In the genomic region with DNA sequence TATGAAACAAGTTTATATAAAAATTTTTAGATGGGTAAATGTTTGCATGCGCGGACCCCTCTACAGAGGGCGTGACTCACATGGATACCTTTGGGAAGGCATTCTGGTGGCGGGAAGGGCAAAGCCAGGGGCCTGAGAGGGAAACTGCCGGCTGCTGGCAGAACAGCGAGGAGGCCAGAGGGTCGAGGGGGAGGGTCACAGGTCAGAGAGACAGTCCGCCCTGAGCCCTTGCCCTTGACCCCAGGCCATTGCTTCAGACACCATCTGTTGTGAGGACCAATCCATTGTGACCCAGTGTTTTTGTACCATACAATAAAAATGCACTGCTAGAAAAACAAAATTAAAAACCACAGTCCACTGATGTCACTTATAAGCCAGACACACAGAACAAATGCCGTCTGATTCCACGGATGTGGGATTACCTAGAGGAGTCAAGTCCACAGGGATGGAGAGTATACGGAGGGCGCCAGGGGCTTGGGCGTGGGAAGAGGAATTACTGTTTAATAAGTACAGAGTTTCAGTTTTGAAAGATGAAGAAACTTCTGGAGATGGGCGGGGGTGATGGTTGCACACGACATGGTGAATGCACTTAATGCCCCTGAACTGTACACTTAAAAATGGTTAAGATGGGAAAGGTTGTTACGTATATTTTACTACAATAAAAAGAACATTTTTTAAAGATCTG, we compare ENCODE assay signal across 8 cellular contexts. TPM values are rescaled to one million over a fixed set of nuclear protein-coding genes. Genes with fewer than 3 reads are reported as not detected.
DNase-seq lines count a peak whose midpoint lies in the region; ATAC-seq, FAIRE-seq and TF ChIP-seq lines count a peak whose summit lies in the region.

No MANE protein-coding gene starts in this region.

- no peaks in the 10 kb centered on the region for H3K36me3 Mint-ChIP-seq in activated CD8-positive, alpha-beta T cell treated with anti-CD3 and anti-CD28 coated beads, Interleukin-2, amount 10 ng/mL, durations not matched to agents 7 days and 5 days (ENCODE audit: low read depth)
- no peaks in the 10 kb centered on the region for H3K36me3 Mint-ChIP-seq in memory B cell

- CTCF ChIA-PET in A549 (lab: Yijun Ruan, JAX): no interaction called here
- CTCF ChIA-PET in activated CD8-positive, alpha-beta T cell treated with anti-CD3 and anti-CD28 coated beads, Interleukin-2, amount 10 ng/mL, durations not matched to agents 7 days and 5 days (lab: Charles Lee): no interaction called here

- no peak for DNase-seq in A549 (ENCODE audit: low read depth in 1 of 2, low spot score in 1 of 2)
- no peak for DNase-seq in GM12864 (ENCODE audit: low read depth)
- DNase-seq in activated CD8-positive, alpha-beta T cell treated with anti-CD3 and anti-CD28 coated beads, Interleukin-2, amount 10 ng/mL, durations not matched to agents 7 days and 5 days: no peak
- DNase-seq in memory B cell (ENCODE audit: low spot score in 2 of 2): no peak
- DNase-seq in effector CD8-positive, alpha-beta T cell (lab: John Stamatoyannopoulos, UW): no peak
- DNase-seq in HPDE6-E6E7 (ENCODE audit: extremely low spot score): no peak

- H3K4me1 Mint-ChIP-seq in activated CD8-positive, alpha-beta T cell treated with anti-CD3 and anti-CD28 coated beads, Interleukin-2, amount 10 ng/mL, durations not matched to agents 7 days and 5 days (ENCODE audit: low read depth): peaks cover 15% of the 10 kb centered on the region
- peaks cover 12% of the 10 kb centered on the region for H3K4me1 Mint-ChIP-seq in memory B cell

- TF ChIP-seq CTCF in A549 (IDR thresholded peaks at IDR 0.05): no peak
- TF ChIP-seq CTCF in GM12864 (IDR thresholded peaks at IDR 0.05; ENCODE audit: low read depth, low read length, missing control alignments): no peak

- TF ChIP-seq POLR2A in A549 (IDR thresholded peaks at IDR 0.05; ENCODE audit: low read length): no peak

- H3K4me2 ChIP-seq in A549: peak overlapping the region; percentile 93

- no peak overlapping the region for H3K27ac ChIP-seq in A549

- H3K27me3 Mint-ChIP-seq in activated CD8-positive, alpha-beta T cell treated with anti-CD3 and anti-CD28 coated beads, Interleukin-2, amount 10 ng/mL, durations not matched to agents 7 days and 5 days (ENCODE audit: low read depth): peaks cover 58% of the 10 kb centered on the region
- H3K27me3 Mint-ChIP-seq in memory B cell: peaks cover 29% of the 10 kb centered on the region

- FAIRE-seq in A549 (lab: Jason Lieb, UNC): no peak

- H3K9me3 ChIP-seq in A549: no peaks in the 10 kb centered on the region

- TF ChIP-seq RAD21 in A549 (conservative IDR thresholded peaks at IDR 0.05 in 1 of 2, IDR thresholded peaks at IDR 0.05 in 1 of 2): no peak

- H3K4me3 Mint-ChIP-seq in activated CD8-positive, alpha-beta T cell treated with anti-CD3 and anti-CD28 coated beads, Interleukin-2, amount 10 ng/mL, durations not matched to agents 7 days and 5 days: peak overlapping the region; percentile 37
- peak overlapping the region; percentile 90 for H3K4me3 Mint-ChIP-seq in memory B cell

- no peaks in the 10 kb centered on the region for H3K4me1 ChIP-seq in A549

- peak overlapping the region; percentile 83 for H3K4me3 ChIP-seq in A549
- H3K4me3 ChIP-seq in GM12864 (ENCODE audit: low read depth, low read length): peak overlapping the region; percentile 50; the same call in 1 of the 2 replicates

- no peak for ATAC-seq in A549
- no peak for ATAC-seq in activated CD8-positive, alpha-beta T cell treated with anti-CD3 and anti-CD28 coated beads, Interleukin-2, amount 10 ng/mL, durations not matched to agents 7 days and 5 days
- no peak for ATAC-seq in memory B cell (ENCODE audit: low read depth)
- no peak for ATAC-seq in HG02623 (IDR thresholded peaks at IDR 0.05; ENCODE audit: unreplicated experiment)
- ATAC-seq in GM21447 (IDR thresholded peaks at IDR 0.05; ENCODE audit: unreplicated experiment): no peak

- 82% methylated on average over 16 of the region's 16 CpGs for WGBS in A549 (ENCODE audit: missing lambda C conversion rate)

- H3K27ac Mint-ChIP-seq in activated CD8-positive, alpha-beta T cell treated with anti-CD3 and anti-CD28 coated beads, Interleukin-2, amount 10 ng/mL, durations not matched to agents 7 days and 5 days: peak overlapping the region; percentile 29
- peak overlapping the region; percentile 91 for H3K27ac Mint-ChIP-seq in memory B cell

- TF ChIP-seq EP300 in A549 (IDR thresholded peaks at IDR 0.05): no peak

- POLR2A ChIA-PET in A549 (lab: Yijun Ruan, JAX): no interaction called here
- POLR2A ChIA-PET in activated CD8-positive, alpha-beta T cell treated with anti-CD3 and anti-CD28 coated beads, Interleukin-2, amount 10 ng/mL, durations not matched to agents 7 days and 5 days (lab: Charles Lee): interaction anchor here (0.6 kb wide), 1 partner anchor 75 kb away, joined by 3 read pairs; no protein-coding TSS in a partner anchor

- no peaks in the 10 kb centered on the region for H3K9me3 Mint-ChIP-seq in activated CD8-positive, alpha-beta T cell treated with anti-CD3 and anti-CD28 coated beads, Interleukin-2, amount 10 ng/mL, durations not matched to agents 7 days and 5 days (ENCODE audit: insufficient read depth)
- H3K9me3 Mint-ChIP-seq in memory B cell: peaks cover 3% of the 10 kb centered on the region

TF ChIP-seq in A549, 52 proteins besides CTCF, POLR2A, EP300 and RAD21:
- no peak for TF ChIP-seq SMC3 (IDR thresholded peaks at IDR 0.05)
- TF ChIP-seq CBX2 (IDR thresholded peaks at IDR 0.05; ENCODE audit: borderline replicate concordance, low read depth): no peak
- TF ChIP-seq HOXA7 (CRISPR knock-in tag; IDR thresholded peaks at IDR 0.05): no peak
- no peak for TF ChIP-seq TFCP2L1 (CRISPR knock-in tag; IDR thresholded peaks at IDR 0.05)
- TF ChIP-seq CHD2 (IDR thresholded peaks at IDR 0.05; ENCODE audit: low read length, partially characterized antibody): no peak
- TF ChIP-seq JUN (IDR thresholded peaks at IDR 0.05): no peak
TF ChIP-seq in A549: peak in this region for 0.

RNA-seq across cellular contexts. Expression of a gene that starts 11.9 kb away (rescaled TPM):
- polyA plus RNA-seq in A549 (2011; rRNA removed) (0.85 and 0.89 TPM in 2 replicates), A549 (2017; fragmentation: RNase III; extraction: RNeasy Plus Mini Kit Qiagen cat#74134 plus additional on column Dnase treatment) (1.2 to 1.8 TPM (median 1.5 TPM) in 3 replicates)
- 0.69 and 0.91 TPM in 2 replicates for polyA plus RNA-seq in A549 (2012; cell fraction: cytosol; rRNA removed)
- 4.7 and 5.9 TPM in 2 replicates for polyA plus RNA-seq in A549 (2012; cell fraction: nucleus; rRNA removed)
- polyA minus RNA-seq in A549 (2011; rRNA and poly(A)+ RNA removed): 1.3 and 1.7 TPM in 2 replicates
- total RNA-seq in activated CD8-positive, alpha-beta T cell treated with anti-CD3 and anti-CD28 coated beads, Interleukin-2, amount 10 ng/mL, durations not matched to agents 7 days and 5 days: not detected
